1 cellular context compared by ENCODE assay signal in the genomic region with DNA sequence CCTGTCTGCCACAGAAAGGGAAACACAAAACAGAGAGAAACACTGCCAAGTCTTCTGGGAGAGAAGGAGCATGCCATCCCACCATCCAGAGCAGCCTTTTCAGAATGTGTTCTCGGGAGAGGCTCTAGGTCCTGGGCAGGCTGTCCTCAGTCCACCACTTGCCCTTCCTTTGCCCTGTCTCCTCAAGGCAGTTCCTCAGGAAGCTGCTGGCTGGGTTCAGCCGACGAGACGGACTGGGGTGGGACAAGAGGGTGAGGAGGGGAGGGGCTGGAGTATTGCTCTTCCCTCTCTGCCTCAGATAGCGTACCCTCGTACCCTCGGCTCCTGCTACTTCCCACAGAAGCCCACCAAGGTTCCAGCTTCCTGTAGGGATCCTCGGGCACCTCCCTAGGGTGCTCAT.
TF ChIP-seq lines count a peak whose summit lies in the region.

No MANE protein-coding gene starts in this region.

TF ChIP-seq in HepG2, 621 proteins besides CTCF, POLR2A, EP300 and RAD21 (continued from another document):
- TF ChIP-seq, protein P1, sequence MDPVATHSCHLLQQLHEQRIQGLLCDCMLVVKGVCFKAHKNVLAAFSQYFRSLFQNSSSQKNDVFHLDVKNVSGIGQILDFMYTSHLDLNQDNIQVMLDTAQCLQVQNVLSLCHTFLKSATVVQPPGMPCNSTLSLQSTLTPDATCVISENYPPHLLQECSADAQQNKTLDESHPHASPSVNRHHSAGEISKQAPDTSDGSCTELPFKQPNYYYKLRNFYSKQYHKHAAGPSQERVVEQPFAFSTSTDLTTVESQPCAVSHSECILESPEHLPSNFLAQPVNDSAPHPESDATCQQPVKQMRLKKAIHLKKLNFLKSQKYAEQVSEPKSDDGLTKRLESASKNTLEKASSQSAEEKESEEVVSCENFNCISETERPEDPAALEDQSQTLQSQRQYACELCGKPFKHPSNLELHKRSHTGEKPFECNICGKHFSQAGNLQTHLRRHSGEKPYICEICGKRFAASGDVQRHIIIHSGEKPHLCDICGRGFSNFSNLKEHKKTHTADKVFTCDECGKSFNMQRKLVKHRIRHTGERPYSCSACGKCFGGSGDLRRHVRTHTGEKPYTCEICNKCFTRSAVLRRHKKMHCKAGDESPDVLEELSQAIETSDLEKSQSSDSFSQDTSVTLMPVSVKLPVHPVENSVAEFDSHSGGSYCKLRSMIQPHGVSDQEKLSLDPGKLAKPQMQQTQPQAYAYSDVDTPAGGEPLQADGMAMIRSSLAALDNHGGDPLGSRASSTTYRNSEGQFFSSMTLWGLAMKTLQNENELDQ (CRISPR knock-in tag; IDR thresholded peaks at IDR 0.05; ENCODE audit: borderline replicate concordance) = no peak
- TF ChIP-seq ZNF496 (CRISPR knock-in tag; IDR thresholded peaks at IDR 0.05; ENCODE audit: insufficient replicate concordance) (no peak), ZBTB8A (CRISPR knock-in tag; IDR thresholded peaks at IDR 0.05; ENCODE audit: borderline replicate concordance, low read depth) (no peak), TEAD2 (CRISPR knock-in tag; IDR thresholded peaks at IDR 0.05) (no peak), NFIC (IDR thresholded peaks at IDR 0.05; ENCODE audit: low read length) (no peak), ZNF549 (CRISPR knock-in tag; IDR thresholded peaks at IDR 0.05) (no peak)
- TF ChIP-seq, protein P2, sequence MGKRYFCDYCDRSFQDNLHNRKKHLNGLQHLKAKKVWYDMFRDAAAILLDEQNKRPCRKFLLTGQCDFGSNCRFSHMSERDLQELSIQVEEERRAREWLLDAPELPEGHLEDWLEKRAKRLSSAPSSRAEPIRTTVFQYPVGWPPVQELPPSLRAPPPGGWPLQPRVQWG (CRISPR knock-in tag; IDR thresholded peaks at IDR 0.05; ENCODE audit: borderline replicate concordance, low read depth) = no peak
- TF ChIP-seq, protein P3, sequence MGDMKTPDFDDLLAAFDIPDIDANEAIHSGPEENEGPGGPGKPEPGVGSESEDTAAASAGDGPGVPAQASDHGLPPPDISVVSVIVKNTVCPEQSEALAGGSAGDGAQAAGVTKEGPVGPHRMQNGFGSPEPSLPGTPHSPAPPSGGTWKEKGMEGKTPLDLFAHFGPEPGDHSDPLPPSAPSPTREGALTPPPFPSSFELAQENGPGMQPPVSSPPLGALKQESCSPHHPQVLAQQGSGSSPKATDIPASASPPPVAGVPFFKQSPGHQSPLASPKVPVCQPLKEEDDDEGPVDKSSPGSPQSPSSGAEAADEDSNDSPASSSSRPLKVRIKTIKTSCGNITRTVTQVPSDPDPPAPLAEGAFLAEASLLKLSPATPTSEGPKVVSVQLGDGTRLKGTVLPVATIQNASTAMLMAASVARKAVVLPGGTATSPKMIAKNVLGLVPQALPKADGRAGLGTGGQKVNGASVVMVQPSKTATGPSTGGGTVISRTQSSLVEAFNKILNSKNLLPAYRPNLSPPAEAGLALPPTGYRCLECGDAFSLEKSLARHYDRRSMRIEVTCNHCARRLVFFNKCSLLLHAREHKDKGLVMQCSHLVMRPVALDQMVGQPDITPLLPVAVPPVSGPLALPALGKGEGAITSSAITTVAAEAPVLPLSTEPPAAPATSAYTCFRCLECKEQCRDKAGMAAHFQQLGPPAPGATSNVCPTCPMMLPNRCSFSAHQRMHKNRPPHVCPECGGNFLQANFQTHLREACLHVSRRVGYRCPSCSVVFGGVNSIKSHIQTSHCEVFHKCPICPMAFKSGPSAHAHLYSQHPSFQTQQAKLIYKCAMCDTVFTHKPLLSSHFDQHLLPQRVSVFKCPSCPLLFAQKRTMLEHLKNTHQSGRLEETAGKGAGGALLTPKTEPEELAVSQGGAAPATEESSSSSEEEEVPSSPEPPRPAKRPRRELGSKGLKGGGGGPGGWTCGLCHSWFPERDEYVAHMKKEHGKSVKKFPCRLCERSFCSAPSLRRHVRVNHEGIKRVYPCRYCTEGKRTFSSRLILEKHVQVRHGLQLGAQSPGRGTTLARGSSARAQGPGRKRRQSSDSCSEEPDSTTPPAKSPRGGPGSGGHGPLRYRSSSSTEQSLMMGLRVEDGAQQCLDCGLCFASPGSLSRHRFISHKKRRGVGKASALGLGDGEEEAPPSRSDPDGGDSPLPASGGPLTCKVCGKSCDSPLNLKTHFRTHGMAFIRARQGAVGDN (CRISPR knock-in tag; IDR thresholded peaks at IDR 0.05) = no peak
- TF ChIP-seq, protein P4, sequence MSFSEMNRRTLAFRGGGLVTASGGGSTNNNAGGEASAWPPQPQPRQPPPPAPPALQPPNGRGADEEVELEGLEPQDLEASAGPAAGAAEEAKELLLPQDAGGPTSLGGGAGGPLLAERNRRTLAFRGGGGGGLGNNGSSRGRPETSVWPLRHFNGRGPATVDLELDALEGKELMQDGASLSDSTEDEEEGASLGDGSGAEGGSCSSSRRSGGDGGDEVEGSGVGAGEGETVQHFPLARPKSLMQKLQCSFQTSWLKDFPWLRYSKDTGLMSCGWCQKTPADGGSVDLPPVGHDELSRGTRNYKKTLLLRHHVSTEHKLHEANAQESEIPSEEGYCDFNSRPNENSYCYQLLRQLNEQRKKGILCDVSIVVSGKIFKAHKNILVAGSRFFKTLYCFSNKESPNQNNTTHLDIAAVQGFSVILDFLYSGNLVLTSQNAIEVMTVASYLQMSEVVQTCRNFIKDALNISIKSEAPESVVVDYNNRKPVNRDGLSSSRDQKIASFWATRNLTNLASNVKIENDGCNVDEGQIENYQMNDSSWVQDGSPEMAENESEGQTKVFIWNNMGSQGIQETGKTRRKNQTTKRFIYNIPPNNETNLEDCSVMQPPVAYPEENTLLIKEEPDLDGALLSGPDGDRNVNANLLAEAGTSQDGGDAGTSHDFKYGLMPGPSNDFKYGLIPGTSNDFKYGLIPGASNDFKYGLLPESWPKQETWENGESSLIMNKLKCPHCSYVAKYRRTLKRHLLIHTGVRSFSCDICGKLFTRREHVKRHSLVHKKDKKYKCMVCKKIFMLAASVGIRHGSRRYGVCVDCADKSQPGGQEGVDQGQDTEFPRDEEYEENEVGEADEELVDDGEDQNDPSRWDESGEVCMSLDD (CRISPR knock-in tag; IDR thresholded peaks at IDR 0.05; ENCODE audit: borderline replicate concordance) = no peak
